Comparison of ENCODE assay signal across 13 cellular contexts in the genomic region with DNA sequence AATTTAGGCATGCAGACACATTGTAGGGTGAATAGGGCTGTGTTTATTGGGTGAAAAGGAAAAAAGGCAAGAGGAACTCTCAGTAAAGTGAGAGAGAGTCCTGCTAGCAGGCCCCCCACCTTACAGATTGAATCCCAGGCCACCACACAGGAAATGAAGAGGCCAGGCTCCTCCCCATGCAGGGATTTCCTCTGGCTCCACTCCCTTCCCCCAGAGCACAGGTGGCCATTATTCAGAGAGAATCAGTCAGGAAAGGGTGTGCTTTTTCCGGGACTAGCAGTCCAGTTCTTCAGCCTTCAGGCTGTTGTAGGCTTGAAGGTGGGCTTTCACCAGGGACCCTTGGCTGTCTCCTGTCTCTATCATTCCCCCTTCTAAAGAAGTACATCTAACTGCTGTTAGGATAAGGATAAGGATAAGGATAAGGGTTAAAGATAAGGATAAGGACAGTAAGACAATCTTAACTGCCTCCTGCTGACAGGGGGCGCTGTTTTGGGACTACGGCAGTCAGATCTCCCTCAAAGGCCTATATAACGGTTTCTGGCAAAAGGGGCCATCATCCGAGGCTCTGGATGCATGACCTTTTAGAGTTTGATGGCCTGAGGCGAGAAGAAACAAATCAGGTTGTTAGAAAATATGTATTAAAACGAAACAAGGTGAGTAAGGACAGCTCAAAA. TPM values are rescaled to one million over a fixed set of nuclear protein-coding genes. Genes with fewer than 3 reads are reported as not detected.
DNase-seq lines count a peak whose midpoint lies in the region; ATAC-seq and TF ChIP-seq lines count a peak whose summit lies in the region.
"Had no signal": no experiment of that assay in that cellular context is flagged by ENCODE, and none has a peak within 500 bp of the region (broad histone marks: within the 10 kb centered on the region; RNA-seq: fewer than 3 reads in every experiment).

No MANE protein-coding gene starts in this region.

- peak; percentile 22 for DNase-seq in activated naive CD8-positive, alpha-beta T cell treated with anti-CD3 and anti-CD28 coated beads, Interleukin-2, amount 50 U/mL, for 24 hours
- DNase-seq in activated naive CD8-positive, alpha-beta T cell treated with anti-CD3 and anti-CD28 coated beads for 36 hours = no peak
- DNase-seq in GM13977 (ENCODE audit: low spot score) = no peak
- peak; percentile 13 for DNase-seq in RPMI8226
- no peak for DNase-seq in progenitor cell of endocrine pancreas (ENCODE audit: low spot score, unreplicated experiment)
- DNase-seq in NCI-H1417 treated with DMSO at 0.1 percent for 48 hours (lab: John Stamatoyannopoulos, UW) = no peak
- DNase-seq in foreskin fibroblast = no peak
- no peak for DNase-seq in 8988T
- DNase-seq: CD8-positive, alpha-beta memory T cell; NCI-H1048; NK-92 treated with Interleukin-12 subunit alpha and Interleukin-12 subunit beta, amount 100 ng/mL, for 24 hours; thyroid gland had no signal

- H3K4me3 ChIP-seq in foreskin fibroblast (ENCODE audit: low read depth in 1 of 2, low read length in 2 of 2) = no peak overlapping the region
- H3K4me3 ChIP-seq: thyroid gland had no signal

- TF ChIP-seq CTCF in GM13977 (IDR thresholded peaks at IDR 0.05; ENCODE audit: extremely low read depth, insufficient read depth, missing control alignments) (peak; percentile 33), progenitor cell of endocrine pancreas (IDR thresholded peaks at IDR 0.05; ENCODE audit: unreplicated experiment) (peak; percentile 40), foreskin fibroblast (IDR thresholded peaks at IDR 0.05; ENCODE audit: low read depth, low read length) (no peak)

- no peak overlapping the region for H3K27ac Mint-ChIP-seq in activated naive CD8-positive, alpha-beta T cell treated with anti-CD3 and anti-CD28 coated beads, Interleukin-2, amount 50 U/mL, for 24 hours
- H3K27ac Mint-ChIP-seq in activated naive CD8-positive, alpha-beta T cell treated with anti-CD3 and anti-CD28 coated beads for 36 hours = no peak overlapping the region
- H3K27ac Mint-ChIP-seq in progenitor cell of endocrine pancreas = no peak overlapping the region
- H3K27ac Mint-ChIP-seq: CD8-positive, alpha-beta memory T cell had no signal

- peaks cover 8% of the 10 kb centered on the region for H3K9me3 Mint-ChIP-seq in activated naive CD8-positive, alpha-beta T cell treated with anti-CD3 and anti-CD28 coated beads, Interleukin-2, amount 50 U/mL, for 24 hours
- peaks cover 10% of the 10 kb centered on the region for H3K9me3 Mint-ChIP-seq in activated naive CD8-positive, alpha-beta T cell treated with anti-CD3 and anti-CD28 coated beads for 36 hours
- peaks cover 9% of the 10 kb centered on the region for H3K9me3 Mint-ChIP-seq in progenitor cell of endocrine pancreas (ENCODE audit: low read depth)

- no peaks in the 10 kb centered on the region for H3K27me3 Mint-ChIP-seq in activated naive CD8-positive, alpha-beta T cell treated with anti-CD3 and anti-CD28 coated beads, Interleukin-2, amount 50 U/mL, for 24 hours
- H3K27me3 Mint-ChIP-seq in activated naive CD8-positive, alpha-beta T cell treated with anti-CD3 and anti-CD28 coated beads for 36 hours = peaks cover 4% of the 10 kb centered on the region
- no peaks in the 10 kb centered on the region for H3K27me3 Mint-ChIP-seq in progenitor cell of endocrine pancreas

- in situ Hi-C loops in GM13977 (cut with MboI; ENCODE audit: low pct_unique_long_range_greater_than_20kb, low sequenced_read_pairs, unreplicated experiment) = loop anchor here (25.0 kb wide), 1 partner anchor 548 kb away; a partner anchor contains a TSS

- no peak overlapping the region for H3K4me3 Mint-ChIP-seq in activated naive CD8-positive, alpha-beta T cell treated with anti-CD3 and anti-CD28 coated beads, Interleukin-2, amount 50 U/mL, for 24 hours
- H3K4me3 Mint-ChIP-seq in activated naive CD8-positive, alpha-beta T cell treated with anti-CD3 and anti-CD28 coated beads for 36 hours = no peak overlapping the region
- no peak overlapping the region for H3K4me3 Mint-ChIP-seq in progenitor cell of endocrine pancreas (ENCODE audit: low read depth)

- no peaks in the 10 kb centered on the region for H3K4me1 Mint-ChIP-seq in activated naive CD8-positive, alpha-beta T cell treated with anti-CD3 and anti-CD28 coated beads, Interleukin-2, amount 50 U/mL, for 24 hours
- peaks cover 2% of the 10 kb centered on the region for H3K4me1 Mint-ChIP-seq in activated naive CD8-positive, alpha-beta T cell treated with anti-CD3 and anti-CD28 coated beads for 36 hours
- peaks cover 2% of the 10 kb centered on the region for H3K4me1 Mint-ChIP-seq in progenitor cell of endocrine pancreas (ENCODE audit: low read depth)

- no peaks in the 10 kb centered on the region for H3K36me3 Mint-ChIP-seq in activated naive CD8-positive, alpha-beta T cell treated with anti-CD3 and anti-CD28 coated beads, Interleukin-2, amount 50 U/mL, for 24 hours (ENCODE audit: low read depth)
- H3K36me3 Mint-ChIP-seq in activated naive CD8-positive, alpha-beta T cell treated with anti-CD3 and anti-CD28 coated beads for 36 hours = peaks cover 3% of the 10 kb centered on the region
- no peaks in the 10 kb centered on the region for H3K36me3 Mint-ChIP-seq in progenitor cell of endocrine pancreas (ENCODE audit: insufficient read depth)

- ATAC-seq in activated naive CD8-positive, alpha-beta T cell treated with anti-CD3 and anti-CD28 coated beads, Interleukin-2, amount 50 U/mL, for 24 hours = no peak

RNA-seq across cellular contexts. Expression of a gene that starts 26.3 kb away (rescaled TPM):
- total RNA-seq in activated naive CD8-positive, alpha-beta T cell treated with anti-CD3 and anti-CD28 coated beads for 36 hours = not detected
- total RNA-seq in progenitor cell of endocrine pancreas = 0.81 and 1.2 TPM in 2 replicates
- total RNA-seq: CD8-positive, alpha-beta memory T cell; mononuclear cell had no signal

Comparison
In these comparisons a context has a peak if more than half of its experiments do, and no peak if none do; other contexts are left out.
1. DNase-seq: peak in activated naive CD8-positive, alpha-beta T cell treated with anti-CD3 and anti-CD28 coated beads, Interleukin-2, amount 50 U/mL, for 24 hours (single experiment) and RPMI8226 (single experiment); none in activated naive CD8-positive, alpha-beta T cell treated with anti-CD3 and anti-CD28 coated beads for 36 hours (single experiment), GM13977 (single experiment), progenitor cell of endocrine pancreas (single experiment), NCI-H1417 treated with DMSO at 0.1 percent for 48 hours (single experiment), foreskin fibroblast (0 of 2) and 8988T (single experiment).